In the genomic region with DNA sequence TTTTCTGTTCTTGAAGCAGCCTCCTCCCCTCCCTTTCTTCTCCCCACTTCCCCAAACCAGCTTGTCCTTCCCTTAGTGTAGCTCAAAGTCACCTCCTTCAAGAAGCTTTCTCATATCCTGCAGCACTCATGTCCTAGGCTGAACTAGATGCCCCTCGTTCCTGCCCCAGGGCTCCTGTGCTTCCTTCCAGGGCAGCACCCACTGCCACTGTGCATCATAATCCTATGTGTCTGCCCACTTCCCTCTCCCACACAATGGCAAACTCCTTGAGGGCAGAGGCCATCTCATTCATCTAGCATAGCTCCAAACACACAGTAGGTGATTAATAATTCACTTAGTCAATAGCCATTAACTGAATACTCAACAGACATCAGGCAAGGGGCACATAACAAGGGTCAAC, we compare ENCODE assay signal across 14 cellular contexts.
"Had no signal": no experiment of that assay in that cellular context is flagged by ENCODE, and none has a peak within 500 bp of the region (broad histone marks: within the 10 kb centered on the region; RNA-seq: fewer than 3 reads in every experiment).

No MANE protein-coding gene starts in this region.

- H3K9me3 ChIP-seq: colonic mucosa, esophagus muscularis mucosa, esophagus squamous epithelium, gastrocnemius medialis had no signal

- H2AFZ ChIP-seq: hepatocyte had no signal

- H3K27me3 ChIP-seq: colonic mucosa had no signal

- H3K79me2 ChIP-seq: hepatocyte had no signal

- H3K27ac ChIP-seq: colonic mucosa, coronary artery, dorsolateral prefrontal cortex, epithelial cell of prostate, esophagus muscularis mucosa, esophagus squamous epithelium, foreskin keratinocyte, gastrocnemius medialis, gastroesophageal sphincter, heart left ventricle, heart right ventricle, hepatocyte had no signal

- H3K36me3 ChIP-seq: colonic mucosa, esophagus muscularis mucosa, esophagus squamous epithelium, gastrocnemius medialis, gastroesophageal sphincter, heart left ventricle, heart right ventricle had no signal

- H3K4me3 ChIP-seq: colonic mucosa, coronary artery, dorsolateral prefrontal cortex, esophagus muscularis mucosa, esophagus squamous epithelium, gastrocnemius medialis, gastroesophageal sphincter, heart left ventricle, heart right ventricle, hepatocyte had no signal

- H3K4me2 ChIP-seq: hepatocyte had no signal

- H3K4me1 ChIP-seq: colonic mucosa, esophagus muscularis mucosa, esophagus squamous epithelium, foreskin keratinocyte, gastrocnemius medialis, gastroesophageal sphincter, heart left ventricle, heart right ventricle had no signal

- ATAC-seq: effector memory CD8-positive, alpha-beta T cell; esophagus mucosa; foreskin keratinocyte; gastrocnemius medialis; gastroesophageal sphincter; heart left ventricle; heart right ventricle had no signal
